8 cellular contexts compared by ENCODE assay signal in genomic region chr12:121577443-121578180, GRCh38. TPM values are rescaled to one million over a fixed set of nuclear protein-coding genes. Genes with fewer than 3 reads are reported as not detected.
DNase-seq lines count a peak whose midpoint lies in the region; ATAC-seq and TF ChIP-seq lines count a peak whose summit lies in the region.

No MANE protein-coding gene starts in this region.

- DNase-seq in GM10248 (ENCODE audit: extremely low spot score) (peak; percentile 15), SJSA1 (ENCODE audit: low read depth in 1 of 2, low spot score in 2 of 2) (no peak), foreskin fibroblast (peak in 1 of 2 donors; percentile 36), skeletal muscle cell (ENCODE audit: low read depth) (no peak), NCI-H2196 (lab: John Stamatoyannopoulos, UW; ENCODE audit: unreplicated experiment) (no peak)
- no peak for DNase-seq in activated CD4-positive, CD25-positive, alpha-beta regulatory T cell (lab: John Stamatoyannopoulos, UW)
- no peak for DNase-seq in activated effector memory CD4-positive, alpha-beta T cell treated with anti-CD3 and anti-CD28 coated beads, Interleukin-2, amount 50 U/mL, for 16 hours

- peaks cover 54% of the 10 kb centered on the region for H3K4me1 ChIP-seq in SJSA1 (replicated peaks)

- H3K4me3 ChIP-seq in SJSA1, result 0 out of 2 replicates have a peak overlapping the region, but pooled peaks have one; percentile 2
- peak overlapping the region; percentile 62 to 69 for H3K4me3 ChIP-seq in foreskin fibroblast (ENCODE audit: low read depth in 1 of 2, low read length in 2 of 2)
- H3K4me3 ChIP-seq in skeletal muscle cell (ENCODE audit: low read depth, low read length), result peak overlapping the region; percentile 59

- no peaks in the 10 kb centered on the region for H3K9me3 ChIP-seq in SJSA1 (replicated peaks)

- POLR2A ChIA-PET in GM10248 (lab: Yijun Ruan, JAX), result no interaction called here

- H3K36me3 ChIP-seq in SJSA1, result peaks cover 26% of the 10 kb centered on the region

- ATAC-seq in GM21723 (IDR thresholded peaks at IDR 0.05; ENCODE audit: unreplicated experiment), result no peak

- no peaks in the 10 kb centered on the region for H3K27me3 ChIP-seq in SJSA1 (replicated peaks)

- CTCF ChIA-PET in GM10248 (lab: Yijun Ruan, JAX), result interaction anchor here (1.2 to 4.2 kb wide), 12 partner anchors 9 to 216 kb away, joined by 3 to 16 read pairs (median 4); partner anchors contain the start of genes ORAI1 and RHOF

- H3K27ac ChIP-seq in SJSA1, result peak overlapping the region; percentile 90

- TF ChIP-seq CTCF in GM10248 (IDR thresholded peaks at IDR 0.05; ENCODE audit: control extremely low read depth, extremely low read depth, low read depth, missing control alignments) (no peak), foreskin fibroblast (IDR thresholded peaks at IDR 0.05; ENCODE audit: low read depth, low read length) (no peak)

RNA-seq across cellular contexts. Expression of gene KDM2B, which starts 3.2 kb away (rescaled TPM):
- 15.2 and 22.0 TPM in 2 replicates for total RNA-seq in SJSA1 (2014; rRNA removed; shearing (Covaris generic))

RNA-seq across cellular contexts. Expression of gene ORAI1, which starts 48.7 kb away (rescaled TPM):
- 5.3 and 11.7 TPM in 2 replicates for total RNA-seq in SJSA1 (2014; rRNA removed; shearing (Covaris generic))

Comparison
In these comparisons a context has a peak if more than half of its experiments do, and no peak if none do; other contexts are left out.
1. H3K4me3 ChIP-seq: peak in every context shown above with its lines; median percentile 66 in foreskin fibroblast; 59 in skeletal muscle cell; 2 in SJSA1.